2 cellular contexts compared by ENCODE assay signal in the genomic region with DNA sequence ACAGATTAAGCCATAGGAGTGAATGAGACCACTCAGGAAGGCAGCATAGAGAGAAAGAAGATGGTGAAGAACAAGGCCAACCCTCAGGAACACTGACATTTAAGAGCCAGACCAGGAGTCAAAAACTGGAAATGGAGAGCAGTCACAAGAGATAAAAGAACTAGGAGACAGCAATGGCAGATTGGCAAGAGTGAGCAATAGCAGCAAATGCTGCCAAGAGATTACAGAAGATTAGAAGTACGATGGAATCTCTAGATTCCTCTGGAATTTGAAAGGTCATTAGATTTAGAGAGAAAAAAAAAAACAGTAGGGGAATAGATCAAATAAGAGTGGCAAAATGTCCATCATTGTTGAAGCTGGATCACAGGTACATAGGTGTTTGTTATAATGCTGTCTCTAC.
TF ChIP-seq lines count a peak whose summit lies in the region.

No MANE protein-coding gene starts in this region.

TF ChIP-seq in SK-N-SH, 30 proteins besides CTCF, POLR2A, EP300 and RAD21 (continued from another document):
- TF ChIP-seq, protein P1, sequence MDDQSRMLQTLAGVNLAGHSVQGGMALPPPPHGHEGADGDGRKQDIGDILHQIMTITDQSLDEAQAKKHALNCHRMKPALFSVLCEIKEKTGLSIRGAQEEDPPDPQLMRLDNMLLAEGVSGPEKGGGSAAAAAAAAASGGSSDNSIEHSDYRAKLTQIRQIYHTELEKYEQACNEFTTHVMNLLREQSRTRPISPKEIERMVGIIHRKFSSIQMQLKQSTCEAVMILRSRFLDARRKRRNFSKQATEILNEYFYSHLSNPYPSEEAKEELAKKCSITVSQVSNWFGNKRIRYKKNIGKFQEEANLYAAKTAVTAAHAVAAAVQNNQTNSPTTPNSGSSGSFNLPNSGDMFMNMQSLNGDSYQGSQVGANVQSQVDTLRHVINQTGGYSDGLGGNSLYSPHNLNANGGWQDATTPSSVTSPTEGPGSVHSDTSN (IDR thresholded peaks at IDR 0.05), result peak; percentile 31; the same call in 1 of the 2 replicates
- peak; percentile 19; the same call in 1 of the 2 replicates for TF ChIP-seq NFIC (IDR thresholded peaks at IDR 0.05; ENCODE audit: borderline replicate concordance)
TF ChIP-seq in SK-N-SH: peak in this region for 2.

TF ChIP-seq in H1, 55 proteins besides CTCF, POLR2A, EP300 and RAD21 (continued from another document):
- TF ChIP-seq, protein P2, sequence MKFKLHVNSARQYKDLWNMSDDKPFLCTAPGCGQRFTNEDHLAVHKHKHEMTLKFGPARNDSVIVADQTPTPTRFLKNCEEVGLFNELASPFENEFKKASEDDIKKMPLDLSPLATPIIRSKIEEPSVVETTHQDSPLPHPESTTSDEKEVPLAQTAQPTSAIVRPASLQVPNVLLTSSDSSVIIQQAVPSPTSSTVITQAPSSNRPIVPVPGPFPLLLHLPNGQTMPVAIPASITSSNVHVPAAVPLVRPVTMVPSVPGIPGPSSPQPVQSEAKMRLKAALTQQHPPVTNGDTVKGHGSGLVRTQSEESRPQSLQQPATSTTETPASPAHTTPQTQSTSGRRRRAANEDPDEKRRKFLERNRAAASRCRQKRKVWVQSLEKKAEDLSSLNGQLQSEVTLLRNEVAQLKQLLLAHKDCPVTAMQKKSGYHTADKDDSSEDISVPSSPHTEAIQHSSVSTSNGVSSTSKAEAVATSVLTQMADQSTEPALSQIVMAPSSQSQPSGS (IDR thresholded peaks at IDR 0.05; ENCODE audit: low read length), result no peak
- no peak for TF ChIP-seq SIRT6 (IDR thresholded peaks at IDR 0.05; ENCODE audit: low read length)
